Comparison of ENCODE assay signal across 19 cellular contexts in the genomic region with DNA sequence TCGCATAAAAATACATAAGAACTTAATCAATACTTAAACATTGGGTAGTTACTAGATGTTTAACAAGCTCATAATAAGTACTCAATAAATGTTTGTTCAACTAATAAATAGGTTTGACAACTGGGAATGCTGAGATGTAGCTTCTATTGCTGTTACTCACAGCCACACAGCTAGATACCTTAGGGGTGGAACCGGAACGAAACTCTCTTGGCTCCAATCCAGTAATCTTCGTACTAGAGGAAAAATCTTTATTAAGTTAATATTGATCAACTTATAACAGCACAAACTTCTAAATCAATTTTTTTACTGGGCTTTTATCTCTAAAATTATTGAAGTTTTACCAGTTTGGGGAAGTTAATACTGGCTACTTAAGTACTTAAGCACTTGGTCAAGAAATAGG.
DNase-seq lines count a peak whose midpoint lies in the region; ATAC-seq and TF ChIP-seq lines count a peak whose summit lies in the region.
"Had no signal": no experiment of that assay in that cellular context is flagged by ENCODE, and none has a peak within 500 bp of the region (broad histone marks: within the 10 kb centered on the region; RNA-seq: fewer than 3 reads in every experiment).

No MANE protein-coding gene starts in this region.

- no peaks in the 10 kb centered on the region for H3K4me1 ChIP-seq in stomach
- H3K4me1 ChIP-seq in ovary (ENCODE audit: insufficient read depth): no peaks in the 10 kb centered on the region
- H3K4me1 ChIP-seq in CD8-positive, alpha-beta T cell (ENCODE audit: insufficient read depth, low read length): no peaks in the 10 kb centered on the region
- H3K4me1 ChIP-seq: BLaER1 had no signal

- POLR2A ChIA-PET in CD8-positive, alpha-beta T cell (lab: Charles Lee): no interaction called here

- H3K27ac ChIP-seq in stomach (no peak overlapping the region), ovary (no peak overlapping the region)
- no peak overlapping the region for H3K27ac ChIP-seq in CD8-positive, alpha-beta T cell (ENCODE audit: low read depth, low read length)
- H3K27ac ChIP-seq: 22Rv1, BLaER1, C4-2B, GM23248 had no signal

- no peak overlapping the region for H3K27ac Mint-ChIP-seq in Calu3 (ENCODE audit: unreplicated experiment)
- H3K27ac Mint-ChIP-seq in CD8-positive, alpha-beta T cell: no peak overlapping the region
- H3K27ac Mint-ChIP-seq: B cell; CD4-positive, CD25-positive, alpha-beta regulatory T cell; CD8-positive, alpha-beta memory T cell had no signal

- intact Hi-C loops in Calu3 (cut with micrococcal nuclease; ENCODE audit: unreplicated experiment): loop anchor here (5.0 kb wide), 1 partner anchor 241 kb away; no protein-coding TSS in a partner anchor
- intact Hi-C loops in stomach (cut with DNase I; ENCODE audit: low total_unique reads): loop anchor here (10.0 kb wide), 1 partner anchor 514 kb away; no protein-coding TSS in a partner anchor
- intact Hi-C loops in ovary (cut with DNase I): loop anchor here in 1 of 4 donors (10.0 kb wide), 1 partner anchor 564 kb away; no protein-coding TSS in a partner anchor
- intact Hi-C loops in CD8-positive, alpha-beta T cell (cut with DNase I, micrococcal nuclease): no loop called here

- no TSS peak for BruUV-seq in Calu3 (replicated peaks; lab: Mats Ljungman, UMichigan)

- H3K9me3 Mint-ChIP-seq in Calu3 (ENCODE audit: low read depth, unreplicated experiment): no peaks in the 10 kb centered on the region
- H3K9me3 Mint-ChIP-seq in CD8-positive, alpha-beta T cell: no peaks in the 10 kb centered on the region
- H3K9me3 Mint-ChIP-seq: CD8-positive, alpha-beta memory T cell had no signal

- no peaks in the 10 kb centered on the region for H3K9me3 ChIP-seq in stomach
- H3K9me3 ChIP-seq in ovary: no peaks in the 10 kb centered on the region
- H3K9me3 ChIP-seq in CD8-positive, alpha-beta T cell (ENCODE audit: low read length): no peaks in the 10 kb centered on the region
- H3K9me3 ChIP-seq: BLaER1 had no signal

- TF ChIP-seq CTCF in Calu3 (IDR thresholded peaks at IDR 0.05; ENCODE audit: unreplicated experiment) (no peak), epithelial cell of esophagus (IDR thresholded peaks at IDR 0.05; ENCODE audit: insufficient read depth, low read depth, low read length, missing control alignments) (no peak), stomach (IDR thresholded peaks at IDR 0.05) (no peak), ovary (IDR thresholded peaks at IDR 0.05) (no peak)
- TF ChIP-seq CTCF in CD8-positive, alpha-beta T cell (IDR thresholded peaks at IDR 0.05): no peak

- CTCF ChIA-PET in Calu3 (lab: Charles Lee): interaction anchor here (0.8 to 1.8 kb wide), 2 partner anchors 11 to 16 kb away, joined by 3 to 4 read pairs; no protein-coding TSS in a partner anchor
- CTCF ChIA-PET in CD8-positive, alpha-beta T cell (lab: Charles Lee): no interaction called here

- H3K27me3 Mint-ChIP-seq in Calu3 (ENCODE audit: unreplicated experiment): peaks cover 83% of the 10 kb centered on the region
- peaks cover 14% of the 10 kb centered on the region for H3K27me3 Mint-ChIP-seq in CD8-positive, alpha-beta T cell (ENCODE audit: low read depth)

- TF ChIP-seq POLR2A in stomach (IDR thresholded peaks at IDR 0.05) (no peak), ovary (IDR thresholded peaks at IDR 0.05) (no peak)

- H3K36me3 ChIP-seq in stomach (no peaks in the 10 kb centered on the region), ovary (no peaks in the 10 kb centered on the region)
- H3K36me3 ChIP-seq in CD8-positive, alpha-beta T cell (ENCODE audit: insufficient read depth, low read length): no peaks in the 10 kb centered on the region
- H3K36me3 ChIP-seq: BLaER1 had no signal

- H3K4me3 Mint-ChIP-seq in Calu3 (ENCODE audit: low read depth, unreplicated experiment): no peak overlapping the region
- H3K4me3 Mint-ChIP-seq in CD8-positive, alpha-beta T cell: no peak overlapping the region
- H3K4me3 Mint-ChIP-seq: B cell; CD4-positive, CD25-positive, alpha-beta regulatory T cell; CD8-positive, alpha-beta memory T cell had no signal

- WGBS in stomach, 5 donors: 27 to 59% (median 45%) methylated on average over 4 of the region's 4 CpGs
- 66 to 72% (median 72%) methylated on average over 4 of the region's 4 CpGs for WGBS in ovary, 3 donors

- DNase-seq in Calu3 (peak; percentile 12), NCI-H69 (lab: John Stamatoyannopoulos, UW) (peak; percentile 12), epithelial cell of esophagus (ENCODE audit: low read depth) (peak; percentile 44), stomach (peak; percentile 31), ovary (no peak), T1000 (lab: John Stamatoyannopoulos, UW) (no peak)
- DNase-seq in CD8-positive, alpha-beta T cell: no peak
- DNase-seq: CD4-positive, CD25-positive, alpha-beta regulatory T cell; CD8-positive, alpha-beta memory T cell; DMS53; DMS79 treated with DMSO at 0.1 percent for 48 hours; GF-D8; GM23248; H7; HCEC 1CT had no signal

- peaks cover 16% of the 10 kb centered on the region for H3K4me1 Mint-ChIP-seq in Calu3 (ENCODE audit: low read depth, unreplicated experiment)
- H3K4me1 Mint-ChIP-seq in CD8-positive, alpha-beta T cell (ENCODE audit: low read depth): no peaks in the 10 kb centered on the region
- H3K4me1 Mint-ChIP-seq: B cell; CD4-positive, CD25-positive, alpha-beta regulatory T cell; CD8-positive, alpha-beta memory T cell had no signal

- peaks cover 0 to 51% (median 0%) of the 10 kb centered on the region in 3 donors for H3K27me3 ChIP-seq in stomach
- H3K27me3 ChIP-seq in ovary: no peaks in the 10 kb centered on the region
- H3K27me3 ChIP-seq in CD8-positive, alpha-beta T cell (ENCODE audit: insufficient read depth, low read length): peaks cover 7% of the 10 kb centered on the region
- H3K27me3 ChIP-seq: BLaER1 had no signal

- no peaks in the 10 kb centered on the region for H3K36me3 Mint-ChIP-seq in Calu3 (ENCODE audit: insufficient read depth, unreplicated experiment)
- no peaks in the 10 kb centered on the region for H3K36me3 Mint-ChIP-seq in CD8-positive, alpha-beta T cell
- H3K36me3 Mint-ChIP-seq: CD4-positive, CD25-positive, alpha-beta regulatory T cell; CD8-positive, alpha-beta memory T cell had no signal

- H3K4me3 ChIP-seq in epithelial cell of esophagus (ENCODE audit: low read length): no peak overlapping the region
- H3K4me3 ChIP-seq in stomach: no peak overlapping the region
- H3K4me3 ChIP-seq in ovary: no peak overlapping the region
- H3K4me3 ChIP-seq in CD8-positive, alpha-beta T cell (ENCODE audit: low read depth, low read length): no peak overlapping the region
- H3K4me3 ChIP-seq: BLaER1, GM23248 had no signal

- TF ChIP-seq EP300 in stomach (IDR thresholded peaks at IDR 0.05) (no peak), ovary (IDR thresholded peaks at IDR 0.05) (no peak)

- no peak for ATAC-seq in CD8-positive, alpha-beta T cell

Comparison
In these comparisons a context has a peak if more than half of its experiments do, and no peak if none do; other contexts are left out.
1. DNase-seq: peak in Calu3 (single experiment), NCI-H69 (single experiment), epithelial cell of esophagus (single experiment) and stomach (single experiment); none in ovary (0 of 5), CD8-positive, alpha-beta T cell (0 of 7) and T1000 (single experiment).
2. intact Hi-C loops: an anchor here in Calu3 (5.0 kb wide) and stomach (10.0 kb wide); none called in CD8-positive, alpha-beta T cell.